Comparison of ENCODE assay signal across 8 cellular contexts in genomic region chr2:45611020-45611737, GRCh38. TPM values are rescaled to one million over a fixed set of nuclear protein-coding genes. Genes with fewer than 3 reads are reported as not detected.
DNase-seq lines count a peak whose midpoint lies in the region; ATAC-seq and TF ChIP-seq lines count a peak whose summit lies in the region.

Gene SRBD1, minus strand, starts transcription at chr2:45611267. Its CDS starts 5,826 bp downstream, at chr2:45605441.

- H3K9me3 ChIP-seq in Peyer's patch (no peaks in the 10 kb centered on the region), muscle layer of duodenum (ENCODE audit: control insufficient read depth in 1 of 2, low read length in 2 of 2) (no peaks in the 10 kb centered on the region)

- DNase-seq in DMS53 treated with DMSO at 0.1 percent for 48 hours (lab: John Stamatoyannopoulos, UW; ENCODE audit: unreplicated experiment) (peak; percentile 90), Peyer's patch (peak; percentile 93 to 98 (median 97))
- DNase-seq in activated T-cell treated with anti-CD3 and anti-CD28 coated beads, Interleukin-2, amount 50 U/mL, for 48 hours = peak; percentile 97 to 98
- peak; percentile 81 to 85 for DNase-seq in stimulated activated CD8-positive, alpha-beta memory T cell treated with anti-CD3 and anti-CD28 coated beads, Interleukin-7, amount 100 ng/mL, for 4 hours (ENCODE audit: low read depth in 2 of 2)

- peak; percentile 35 to 55 for TF ChIP-seq POLR2A in Peyer's patch (IDR thresholded peaks at IDR 0.05)

- TF ChIP-seq CTCF in KMS-11 (conservative IDR thresholded peaks at IDR 0.05; ENCODE audit: low read depth, low read length) (no peak), Peyer's patch (IDR thresholded peaks at IDR 0.05) (peak in 2 of 6 experiments; percentile 9 to 13)

- peak within 1 kb of the TSS; percentile 89 for H3K4me2 ChIP-seq in KMS-11

- no peaks in the 10 kb centered on the region for H4K20me1 ChIP-seq in KMS-11 (ENCODE audit: insufficient read depth)

- ATAC-seq in GM21737 (IDR thresholded peaks at IDR 0.05; ENCODE audit: unreplicated experiment) = peak; percentile 89
- peak; percentile 98 for ATAC-seq in esophagus mucosa

- peaks cover 40% of the 10 kb centered on the region for H3K79me2 ChIP-seq in KMS-11 (ENCODE audit: insufficient read depth, low read depth)

- H3K36me3 ChIP-seq in KMS-11 (ENCODE audit: insufficient read depth) (no peaks in the 10 kb centered on the region), Peyer's patch (no peaks in the 10 kb centered on the region), muscle layer of duodenum (ENCODE audit: control insufficient read depth in 1 of 2, insufficient read depth in 2 of 2, low read length in 2 of 2) (peaks cover 0 to 3% of the 10 kb centered on the region in 2 donors)

- no peaks in the 10 kb centered on the region for H3K27me3 ChIP-seq in KMS-11 (ENCODE audit: insufficient read depth, low read depth)
- no peaks in the 10 kb centered on the region for H3K27me3 ChIP-seq in Peyer's patch
- no peaks in the 10 kb centered on the region for H3K27me3 ChIP-seq in muscle layer of duodenum (ENCODE audit: low read depth, low read length)

- peak within 1 kb of the TSS; percentile 94 for H3K27ac ChIP-seq in KMS-11
- H3K27ac ChIP-seq in Peyer's patch = peak within 1 kb of the TSS; percentile 77 to 89 (median 88)
- peak within 1 kb of the TSS; percentile 90 for H3K27ac ChIP-seq in muscle layer of duodenum (ENCODE audit: low read length)

- peak within 1 kb of the TSS; percentile 83 for H2AFZ ChIP-seq in KMS-11 (ENCODE audit: low read depth)

- H3K4me1 ChIP-seq in KMS-11 (ENCODE audit: low read depth, poor library complexity, severe bottlenecking) (peaks cover 18% of the 10 kb centered on the region), Peyer's patch (peaks cover 0 to 10% (median 0%) of the 10 kb centered on the region in 4 donors), muscle layer of duodenum (ENCODE audit: control insufficient read depth in 1 of 2, insufficient read depth in 2 of 2, low read length in 2 of 2) (peaks cover 6 to 15% of the 10 kb centered on the region in 2 donors)

- peak within 1 kb of the TSS; percentile 95 for H3K9ac ChIP-seq in KMS-11

- peak within 1 kb of the TSS; percentile 95 for H3K4me3 ChIP-seq in KMS-11 (IDR thresholded peaks at IDR 0.05; ENCODE audit: insufficient read depth, low read depth, low read length)
- H3K4me3 ChIP-seq in Peyer's patch = peak within 1 kb of the TSS; percentile 63 to 86 (median 77)
- peak within 1 kb of the TSS; percentile 84 to 87 for H3K4me3 ChIP-seq in muscle layer of duodenum (ENCODE audit: low read depth in 1 of 2, low read length in 2 of 2)

RNA-seq across cellular contexts. Expression of gene SRBD1, which starts in this region (rescaled TPM):
- total RNA-seq in Peyer's patch (10 to 100 TPM; 14.9 to 32.2 (median 22.5) TPM), esophagus mucosa (9.2 TPM)

Comparison
In these comparisons a context has a peak if more than half of its experiments do, and no peak if none do; other contexts are left out.
1. Peak in every context shown above with its lines: DNase-seq, ATAC-seq, H3K4me3 ChIP-seq and H3K27ac ChIP-seq.